ENCODE assay signal across 26 cellular contexts in the genomic region with DNA sequence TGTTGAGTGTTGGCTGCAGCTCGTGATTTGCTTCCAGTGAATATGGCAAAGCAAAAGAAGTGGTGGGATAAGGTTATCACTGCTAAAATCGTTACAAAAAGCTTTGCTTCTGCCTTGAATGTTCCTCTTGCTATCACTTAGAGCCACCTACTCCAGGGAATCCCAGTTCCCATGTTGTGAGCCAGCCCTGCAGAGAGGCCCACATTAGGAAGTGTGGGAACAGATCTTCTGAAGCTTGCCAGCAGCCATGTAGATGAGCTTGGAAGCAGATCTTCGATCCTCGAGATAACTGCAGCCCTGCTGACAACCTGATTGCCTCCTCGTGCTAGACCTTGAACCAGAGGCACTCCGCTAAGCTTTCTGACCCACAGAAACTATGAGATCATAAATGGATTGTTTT.
"Had no signal": no experiment of that assay in that cellular context is flagged by ENCODE, and none has a peak within 500 bp of the region (broad histone marks: within the 10 kb centered on the region; RNA-seq: fewer than 3 reads in every experiment).

No MANE protein-coding gene starts in this region.

- H3K4me3 ChIP-seq: colonic mucosa, esophagus muscularis mucosa, gastroesophageal sphincter, heart left ventricle, hepatocyte, lung, neural progenitor cell, prostate gland, sigmoid colon, stomach, tibial artery had no signal

- H3K27me3 Mint-ChIP-seq: dendritic cell treated with granulocyte-macrophage colony-stimulating factor and Interleukin-4, amounts not matched to agents 40 ng/mL and 50 ng/mL, for 4 days; memory B cell; naive thymus-derived CD4-positive, alpha-beta T cell; type B pancreatic cell had no signal

- H3K27ac ChIP-seq: colonic mucosa, esophagus muscularis mucosa, foreskin keratinocyte, gastroesophageal sphincter, heart left ventricle, hepatocyte, neural progenitor cell, prostate gland, sigmoid colon, stomach, tibial artery had no signal

- H3K9me3 Mint-ChIP-seq: dendritic cell treated with granulocyte-macrophage colony-stimulating factor and Interleukin-4, amounts not matched to agents 40 ng/mL and 50 ng/mL, for 4 days; memory B cell; naive thymus-derived CD4-positive, alpha-beta T cell; nephron; neural progenitor cell; stimulated activated effector memory CD8-positive, alpha-beta T cell treated with anti-CD3 and anti-CD28 coated beads, Interleukin-12 subunit alpha, Interleukin-12 subunit beta, amount 100 ng/mL, for 72 hours; type B pancreatic cell had no signal

- H3K9me3 ChIP-seq: colonic mucosa, esophagus muscularis mucosa, gastroesophageal sphincter, heart left ventricle, prostate gland, sigmoid colon, stomach, tibial artery had no signal

- DNase-seq: colonic mucosa; effector memory CD4-positive, alpha-beta T cell; foreskin keratinocyte; heart left ventricle; kidney; midbrain; naive thymus-derived CD4-positive, alpha-beta T cell; right cardiac atrium; sigmoid colon; stimulated activated CD4-positive, alpha-beta T cell treated with anti-CD3 and anti-CD28 coated beads, Interleukin-2, amount 100 ng/mL, for 24 hours; stimulated activated CD4-positive, alpha-beta T cell treated with anti-CD3 and anti-CD28 coated beads, Interleukin-4, amount 100 ng/mL, for 24 hours; stimulated activated naive CD4-positive, alpha-beta T cell treated with Interleukin-2 at 50 U/mL for 16 hours; stomach; tibial artery had no signal

- H3K4me1 Mint-ChIP-seq: stimulated activated effector memory CD8-positive, alpha-beta T cell treated with anti-CD3 and anti-CD28 coated beads, Interleukin-12 subunit alpha, Interleukin-12 subunit beta, amount 100 ng/mL, for 72 hours had no signal

- H3K4me1 ChIP-seq: colonic mucosa, gastroesophageal sphincter, prostate gland, sigmoid colon, stomach had no signal

- H3K27me3 ChIP-seq: colonic mucosa, esophagus muscularis mucosa, foreskin keratinocyte, gastroesophageal sphincter, heart left ventricle, hepatocyte, neural progenitor cell, sigmoid colon, stomach, tibial artery had no signal

- H3K4me3 Mint-ChIP-seq: dendritic cell treated with granulocyte-macrophage colony-stimulating factor and Interleukin-4, amounts not matched to agents 40 ng/mL and 50 ng/mL, for 4 days; memory B cell; naive thymus-derived CD4-positive, alpha-beta T cell; nephron; neural progenitor cell; stimulated activated effector memory CD8-positive, alpha-beta T cell treated with anti-CD3 and anti-CD28 coated beads, Interleukin-12 subunit alpha, Interleukin-12 subunit beta, amount 100 ng/mL, for 72 hours; type B pancreatic cell had no signal

- ATAC-seq: foreskin keratinocyte; gastroesophageal sphincter; heart left ventricle; left lobe of liver; naive thymus-derived CD4-positive, alpha-beta T cell; right cardiac atrium; stimulated activated effector memory CD8-positive, alpha-beta T cell treated with anti-CD3 and anti-CD28 coated beads, Interleukin-12 subunit alpha, Interleukin-12 subunit beta, amount 100 ng/mL, for 72 hours had no signal

- H3K27ac Mint-ChIP-seq: dendritic cell treated with granulocyte-macrophage colony-stimulating factor and Interleukin-4, amounts not matched to agents 40 ng/mL and 50 ng/mL, for 4 days; memory B cell; naive thymus-derived CD4-positive, alpha-beta T cell; nephron; neural progenitor cell; stimulated activated effector memory CD8-positive, alpha-beta T cell treated with anti-CD3 and anti-CD28 coated beads, Interleukin-12 subunit alpha, Interleukin-12 subunit beta, amount 100 ng/mL, for 72 hours; type B pancreatic cell had no signal
